Comparison of ENCODE assay signal across 8 cellular contexts in the genomic region with DNA sequence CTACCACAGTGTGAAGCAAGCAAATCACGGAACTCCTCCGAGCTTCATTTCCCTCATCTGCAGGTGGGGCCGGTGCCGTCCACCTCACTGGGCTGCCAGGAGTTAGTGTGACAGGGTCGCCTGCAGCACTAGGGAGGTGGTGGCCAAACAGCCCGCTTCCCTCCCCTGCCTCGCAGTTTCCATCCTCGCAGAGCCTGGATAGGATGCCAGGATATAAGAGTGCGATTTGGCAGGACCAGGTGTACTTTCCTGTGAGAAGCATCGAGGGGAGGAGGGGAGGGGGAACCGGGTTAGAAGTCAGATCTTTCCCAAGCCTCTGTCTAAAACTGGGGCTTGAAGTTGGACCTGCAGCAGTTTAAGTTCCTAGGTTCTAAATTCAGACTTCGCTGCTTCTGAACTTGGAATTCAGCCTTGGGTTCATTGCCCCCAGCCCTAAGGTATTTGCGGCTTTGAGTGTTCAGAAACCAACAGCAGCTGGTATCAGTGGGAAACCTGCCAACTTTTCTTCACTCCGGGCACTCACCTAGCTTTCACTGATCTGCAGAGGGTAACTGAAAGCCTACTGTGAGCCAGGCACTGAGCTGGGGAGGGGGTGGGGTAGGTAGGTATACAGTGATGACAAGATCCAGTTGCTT. TPM values are rescaled to one million over a fixed set of nuclear protein-coding genes. Genes with fewer than 3 reads are reported as not detected.
A peak's percentile ranks its signal among the peaks of the same experiment; 100 is the strongest.
DNase-seq lines count a peak whose midpoint lies in the region; ATAC-seq and TF ChIP-seq lines count a peak whose summit lies in the region.

No MANE protein-coding gene starts in this region.

- no peak overlapping the region for H2BK5ac ChIP-seq in mesendoderm (ENCODE audit: low read length)

- CTCF ChIA-PET in WTC11 (lab: Charles Lee), result interaction anchor here (1.0 to 1.1 kb wide), 3 partner anchors 56 to 974 kb away, joined by 3 to 5 read pairs (median 4); no protein-coding TSS in a partner anchor

- H3K27me3 Mint-ChIP-seq in WTC11 (ENCODE audit: low read depth), result peaks cover 37% of the 10 kb centered on the region

- H3K18ac ChIP-seq in mesendoderm (ENCODE audit: low read length), result no peak overlapping the region

- H3K56ac ChIP-seq in mesendoderm (ENCODE audit: low read length), result peak overlapping the region; percentile 69

- DNase-seq in DMS53 (lab: John Stamatoyannopoulos, UW), result peak; percentile 98
- peak; percentile 62 for DNase-seq in NCI-H146 treated with DMSO at 0.1 percent for 48 hours (lab: John Stamatoyannopoulos, UW; ENCODE audit: unreplicated experiment)
- peak; percentile 47 for DNase-seq in WTC11 (ENCODE audit: low spot score)
- DNase-seq in mesendoderm, result peak; percentile 75
- peak; percentile 82 for DNase-seq in stomach
- DNase-seq in GF-D8 (lab: John Stamatoyannopoulos, UW), result no peak
- DNase-seq in GM13976 (ENCODE audit: low spot score), result no peak

- H3K4me2 ChIP-seq in mesendoderm (ENCODE audit: low read length), result peak overlapping the region; percentile 98

- peaks cover 7 to 8% of the 10 kb centered on the region in 2 donors for H3K36me3 ChIP-seq in duodenal mucosa (ENCODE audit: control insufficient read depth in 1 of 2, insufficient read depth in 2 of 2, low read length in 2 of 2)
- H3K36me3 ChIP-seq in mesendoderm (ENCODE audit: control insufficient read depth, insufficient read depth, low read length), result no peaks in the 10 kb centered on the region
- H3K36me3 ChIP-seq in stomach, result peaks cover 0 to 22% (median 9%) of the 10 kb centered on the region in 4 donors

- peaks cover 0 to 11% of the 10 kb centered on the region in 2 donors for H3K9me3 ChIP-seq in duodenal mucosa (ENCODE audit: control insufficient read depth in 1 of 2, low read length in 2 of 2)
- peaks cover 0 to 5% (median 0%) of the 10 kb centered on the region in 4 donors for H3K9me3 ChIP-seq in stomach

- intact Hi-C loops in stomach (cut with DNase I; ENCODE audit: low total_unique reads), result no loop called here

- H3K9ac ChIP-seq in duodenal mucosa (ENCODE audit: low read depth in 1 of 2, low read length in 2 of 2) (peak overlapping the region; percentile 90 to 99), mesendoderm (ENCODE audit: low read length) (peak overlapping the region; percentile 88)

- ATAC-seq in WTC11, result peak; percentile 4

- peaks cover 23% of the 10 kb centered on the region for H3K4me1 Mint-ChIP-seq in WTC11

- WGBS in mesendoderm (ENCODE audit: extremely low coverage, insufficient coverage, low lambda C conversion rate), result no CpG with 5 or more reads among the region's 14 CpGs
- WGBS in stomach, 5 donors, result 1 to 4% (median 2%) methylated on average over 13 to 14 of the region's 14 CpGs

- H3K4me1 ChIP-seq in duodenal mucosa (ENCODE audit: control insufficient read depth in 1 of 2, insufficient read depth in 2 of 2, low read length in 2 of 2) (peaks cover 15 to 17% of the 10 kb centered on the region in 2 donors), mesendoderm (ENCODE audit: control insufficient read depth, low read depth, low read length) (no peaks in the 10 kb centered on the region), stomach (peaks cover 11 to 31% (median 20%) of the 10 kb centered on the region in 4 donors)

- H3K27ac ChIP-seq in duodenal mucosa (ENCODE audit: low read depth, low read length) (peak overlapping the region; percentile 98), mesendoderm (ENCODE audit: low read depth, low read length) (no peak overlapping the region), stomach (peak overlapping the region; percentile 97 to 100 (median 99))

- no peak overlapping the region for H2BK15ac ChIP-seq in mesendoderm (replicated peaks; ENCODE audit: low read depth)

- H2AK5ac ChIP-seq in mesendoderm (ENCODE audit: low read length), result no peak overlapping the region

- peak overlapping the region; percentile 76 for H3K4me3 Mint-ChIP-seq in WTC11

- no peak for TF ChIP-seq EP300 in stomach (IDR thresholded peaks at IDR 0.05)

- POLR2A ChIA-PET in WTC11 (lab: Charles Lee), result no interaction called here

- H4K8ac ChIP-seq in mesendoderm (ENCODE audit: low read depth, low read length), result no peak overlapping the region

- H3K27ac Mint-ChIP-seq in WTC11, result no peak overlapping the region

- no peak for TF ChIP-seq CTCF in WTC11 (IDR thresholded peaks at IDR 0.05)
- peak in 1 of 7 experiments; percentile 3 for TF ChIP-seq CTCF in stomach (IDR thresholded peaks at IDR 0.05)
- no peak for TF ChIP-seq CTCF in GM13976 (IDR thresholded peaks at IDR 0.05; ENCODE audit: borderline replicate concordance, control extremely low read depth, extremely low read depth, insufficient read depth, missing control alignments)

- H3K27me3 ChIP-seq in duodenal mucosa (ENCODE audit: control insufficient read depth in 1 of 2, insufficient read depth in 2 of 2, low read length in 2 of 2) (no peaks in the 10 kb centered on the region), mesendoderm (ENCODE audit: insufficient read depth, low read length, poor library complexity) (no peaks in the 10 kb centered on the region), stomach (no peaks in the 10 kb centered on the region)

- no peak overlapping the region for H2BK120ac ChIP-seq in mesendoderm (ENCODE audit: low read depth, low read length)

- H3K9me3 Mint-ChIP-seq in WTC11, result peaks cover 13% of the 10 kb centered on the region

- TF ChIP-seq POLR2A in stomach (IDR thresholded peaks at IDR 0.05), result no peak

- H3K4me3 ChIP-seq in duodenal mucosa (ENCODE audit: low read depth in 1 of 2, low read length in 2 of 2), result peak overlapping the region; percentile 80 to 93
- H3K4me3 ChIP-seq in mesendoderm (ENCODE audit: low read length), result peak overlapping the region; percentile 17
- peak overlapping the region; percentile 80 to 99 (median 84) for H3K4me3 ChIP-seq in stomach

- no peak overlapping the region for H4K5ac ChIP-seq in mesendoderm (ENCODE audit: low read length)

- H3K79me1 ChIP-seq in mesendoderm (ENCODE audit: low read length), result peaks cover 2% of the 10 kb centered on the region

- H3K23ac ChIP-seq in mesendoderm (ENCODE audit: low read length), result no peak overlapping the region

- H3K79me2 ChIP-seq in mesendoderm (ENCODE audit: control insufficient read depth, insufficient read depth, low read length), result peaks cover 20% of the 10 kb centered on the region

- no peak overlapping the region for H3K4ac ChIP-seq in mesendoderm (ENCODE audit: low read depth, low read length)

- in situ Hi-C loops in GM13976 (cut with MboI; ENCODE audit: low sequenced_read_pairs, unreplicated experiment), result loop anchor here (25.0 kb wide), 1 partner anchor 502 kb away; a partner anchor contains a TSS

- peaks cover 5% of the 10 kb centered on the region; the same call in 1 of the 2 replicates for H3K36me3 Mint-ChIP-seq in WTC11

TF ChIP-seq in WTC11, 78 proteins besides CTCF, POLR2A, EP300 and RAD21:
- TF ChIP-seq, protein P1, sequence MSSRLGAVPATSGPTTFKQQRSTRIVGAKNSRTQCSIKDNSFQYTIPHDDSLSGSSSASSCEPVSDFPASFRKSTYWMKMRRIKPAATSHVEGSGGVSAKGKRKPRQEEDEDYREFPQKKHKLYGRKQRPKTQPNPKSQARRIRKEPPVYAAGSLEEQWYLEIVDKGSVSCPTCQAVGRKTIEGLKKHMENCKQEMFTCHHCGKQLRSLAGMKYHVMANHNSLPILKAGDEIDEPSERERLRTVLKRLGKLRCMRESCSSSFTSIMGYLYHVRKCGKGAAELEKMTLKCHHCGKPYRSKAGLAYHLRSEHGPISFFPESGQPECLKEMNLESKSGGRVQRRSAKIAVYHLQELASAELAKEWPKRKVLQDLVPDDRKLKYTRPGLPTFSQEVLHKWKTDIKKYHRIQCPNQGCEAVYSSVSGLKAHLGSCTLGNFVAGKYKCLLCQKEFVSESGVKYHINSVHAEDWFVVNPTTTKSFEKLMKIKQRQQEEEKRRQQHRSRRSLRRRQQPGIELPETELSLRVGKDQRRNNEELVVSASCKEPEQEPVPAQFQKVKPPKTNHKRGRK (CRISPR knock-in tag; IDR thresholded peaks at IDR 0.05; ENCODE audit: borderline replicate concordance), result no peak
- TF ChIP-seq, protein P2, sequence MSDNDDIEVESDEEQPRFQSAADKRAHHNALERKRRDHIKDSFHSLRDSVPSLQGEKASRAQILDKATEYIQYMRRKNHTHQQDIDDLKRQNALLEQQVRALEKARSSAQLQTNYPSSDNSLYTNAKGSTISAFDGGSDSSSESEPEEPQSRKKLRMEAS (CRISPR knock-in tag; IDR thresholded peaks at IDR 0.05), result peak; percentile 51; the same call in 1 of the 2 replicates
- no peak for TF ChIP-seq SP1 (CRISPR knock-in tag; conservative IDR thresholded peaks at IDR 0.05)
- TF ChIP-seq, protein P3, sequence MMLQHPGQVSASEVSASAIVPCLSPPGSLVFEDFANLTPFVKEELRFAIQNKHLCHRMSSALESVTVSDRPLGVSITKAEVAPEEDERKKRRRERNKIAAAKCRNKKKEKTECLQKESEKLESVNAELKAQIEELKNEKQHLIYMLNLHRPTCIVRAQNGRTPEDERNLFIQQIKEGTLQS (CRISPR knock-in tag; conservative IDR thresholded peaks at IDR 0.05), result no peak
TF ChIP-seq in WTC11: peak in this region for 1.

RNA-seq across cellular contexts. Expression of a gene that starts 1.7 kb away (rescaled TPM):
- total RNA-seq in WTC11 (2021) (15.9 to 22.1 TPM (median 21.4 TPM) in 3 replicates), stomach (100 to 1,000 TPM; 169 to 382 (median 244) TPM)
- polyA plus RNA-seq in mesendoderm (2013, experiment 1 of 2), result 11.0 TPM
- polyA plus RNA-seq in mesendoderm (2013, experiment 2 of 2), result 12.2 TPM
- polyA plus RNA-seq in stomach, result 100 to 1,000 TPM in 1 of 3 donors, 10 to 100 TPM in 2; 64.9 to 124 (median 78.1) TPM

Comparison
In these comparisons a context has a peak if more than half of its experiments do, and no peak if none do; other contexts are left out.
1. DNase-seq: peak in DMS53 (single experiment), NCI-H146 treated with DMSO at 0.1 percent for 48 hours (single experiment), WTC11 (single experiment), mesendoderm (single experiment) and stomach (single experiment); none in GF-D8 (single experiment) and GM13976 (single experiment).
2. H3K4me3 ChIP-seq: peak in every context shown above with its lines; median percentile 86 in duodenal mucosa; 84 in stomach; 17 in mesendoderm.